In the genomic region with DNA sequence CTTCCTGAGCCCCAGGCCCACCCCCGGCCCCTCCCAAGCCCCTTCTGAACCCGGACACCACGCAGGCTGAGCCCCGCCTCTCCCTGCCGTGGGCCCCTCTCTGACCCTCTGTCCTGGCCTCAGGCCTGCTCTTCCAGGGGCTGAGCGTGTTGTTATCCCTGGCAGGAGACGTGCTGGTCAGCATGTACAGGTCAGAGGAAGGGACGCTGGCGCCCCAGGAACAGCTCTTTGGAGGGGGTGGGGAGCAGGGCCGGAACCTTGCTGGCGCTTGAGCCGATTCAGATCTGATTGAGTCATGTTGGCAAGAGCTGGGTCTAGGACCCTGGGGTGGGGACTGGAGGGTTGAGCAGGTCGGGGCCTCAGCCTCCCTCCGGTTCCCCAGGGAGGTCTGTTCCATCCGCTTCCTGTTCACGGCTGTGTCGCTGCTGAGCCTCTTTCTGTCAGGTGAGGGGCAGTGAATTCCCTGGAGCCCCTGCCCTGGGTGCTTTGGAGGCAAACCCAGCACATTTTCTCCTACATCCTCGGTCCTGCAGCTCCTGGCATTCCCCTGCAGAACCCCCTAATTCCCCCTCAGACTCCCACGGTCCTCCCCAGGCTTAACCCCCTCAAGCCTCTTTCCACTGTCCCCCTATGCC, we compare ENCODE assay signal across 8 cellular contexts. TPM values are rescaled to one million over a fixed set of nuclear protein-coding genes. Genes with fewer than 3 reads are reported as not detected.
DNase-seq lines count a peak whose midpoint lies in the region; ATAC-seq and TF ChIP-seq lines count a peak whose summit lies in the region.

No MANE protein-coding gene starts in this region.

- no peaks in the 10 kb centered on the region for H3K36me3 ChIP-seq in Caco-2 (ENCODE audit: control insufficient read depth, insufficient read depth, low read length)
- H3K36me3 ChIP-seq in heart right ventricle: peaks cover 0 to 12% (median 0%) of the 10 kb centered on the region in 9 donors
- H3K36me3 ChIP-seq in rectal smooth muscle tissue (ENCODE audit: control insufficient read depth, insufficient read depth, low read length): no peaks in the 10 kb centered on the region

- H3K36me3 Mint-ChIP-seq in Caco-2 (ENCODE audit: insufficient read depth, unreplicated experiment): peaks cover 85% of the 10 kb centered on the region
- H3K36me3 Mint-ChIP-seq in activated naive CD8-positive, alpha-beta T cell treated with anti-CD3 and anti-CD28 coated beads for 36 hours: peaks cover 11% of the 10 kb centered on the region

- DNase-seq in Caco-2 (peak; percentile 88 to 91), OCI-M2 (lab: John Stamatoyannopoulos, UW; ENCODE audit: unreplicated experiment) (peak; percentile 78), heart right ventricle (peak; percentile 43 to 68)
- peak; percentile 64 for DNase-seq in activated naive CD8-positive, alpha-beta T cell treated with anti-CD3 and anti-CD28 coated beads for 36 hours

- BruUV-seq in Caco-2 (replicated peaks; lab: Mats Ljungman, UMichigan): no TSS peak

- no peaks in the 10 kb centered on the region for H3K9me3 Mint-ChIP-seq in Caco-2 (ENCODE audit: unreplicated experiment)
- H3K9me3 Mint-ChIP-seq in activated naive CD8-positive, alpha-beta T cell treated with anti-CD3 and anti-CD28 coated beads for 36 hours: no peaks in the 10 kb centered on the region

- H3K4me3 ChIP-seq in Caco-2 (ENCODE audit: low read depth, low read length) (peak overlapping the region; percentile 66), heart right ventricle (peak overlapping the region; percentile 5 to 80 (median 60)), rectal smooth muscle tissue (ENCODE audit: low read length) (peak overlapping the region; percentile 64)

- H3K4me3 Mint-ChIP-seq in Caco-2 (ENCODE audit: unreplicated experiment): peak overlapping the region; percentile 98
- peak overlapping the region; percentile 84 for H3K4me3 Mint-ChIP-seq in activated naive CD8-positive, alpha-beta T cell treated with anti-CD3 and anti-CD28 coated beads for 36 hours

- no peaks in the 10 kb centered on the region for H3K27me3 Mint-ChIP-seq in Caco-2 (ENCODE audit: insufficient read depth, unreplicated experiment)
- peaks cover 11% of the 10 kb centered on the region for H3K27me3 Mint-ChIP-seq in activated naive CD8-positive, alpha-beta T cell treated with anti-CD3 and anti-CD28 coated beads for 36 hours

- no peak overlapping the region for H3K9ac ChIP-seq in rectal smooth muscle tissue (ENCODE audit: low read length)

- peaks cover 29% of the 10 kb centered on the region for H3K4me1 Mint-ChIP-seq in Caco-2 (ENCODE audit: low read depth, unreplicated experiment)
- peaks cover 45% of the 10 kb centered on the region for H3K4me1 Mint-ChIP-seq in activated naive CD8-positive, alpha-beta T cell treated with anti-CD3 and anti-CD28 coated beads for 36 hours

- H3K4me1 ChIP-seq in Caco-2: peaks cover 5% of the 10 kb centered on the region; the same call in 1 of the 2 replicates
- peaks cover 19 to 44% (median 36%) of the 10 kb centered on the region in 9 donors for H3K4me1 ChIP-seq in heart right ventricle
- peaks cover 2% of the 10 kb centered on the region for H3K4me1 ChIP-seq in rectal smooth muscle tissue (ENCODE audit: control insufficient read depth, insufficient read depth, low read length)

- ATAC-seq in HG03354 (IDR thresholded peaks at IDR 0.05; ENCODE audit: poor library complexity, severe bottlenecking, unreplicated experiment) (peak; percentile 21), heart right ventricle (peak in 7 of 8 donors; percentile 1 to 30 (median 18)), GM21529 (IDR thresholded peaks at IDR 0.05; ENCODE audit: unreplicated experiment) (no peak), HG03045 (IDR thresholded peaks at IDR 0.05; ENCODE audit: unreplicated experiment) (no peak)

- CTCF ChIA-PET in Caco-2 (lab: Charles Lee): interaction anchor here (0.6 to 5.4 kb wide), 20 partner anchors 15 to 377 kb away, joined by 3 to 46 read pairs (median 4); a partner anchor contains a TSS

- H3K27me3 ChIP-seq in Caco-2 (replicated peaks; ENCODE audit: control insufficient read depth, insufficient read depth, low read length) (no peaks in the 10 kb centered on the region), heart right ventricle (peaks cover 0 to 7% (median 0%) of the 10 kb centered on the region in 7 donors), rectal smooth muscle tissue (ENCODE audit: control insufficient read depth, insufficient read depth, low read length) (no peaks in the 10 kb centered on the region)

- H3K27ac ChIP-seq in heart right ventricle (peak overlapping the region; percentile 48 to 94 (median 81)), rectal smooth muscle tissue (ENCODE audit: low read depth, low read length) (peak overlapping the region; percentile 48)

- TF ChIP-seq CTCF in Caco-2 (IDR thresholded peaks at IDR 0.05; ENCODE audit: insufficient read depth in 1 of 2, low read depth in 1 of 2, low read length in 1 of 2, severe bottlenecking in 1 of 2, unreplicated experiment in 1 of 2) (peak; percentile 61 to 90), heart right ventricle (IDR thresholded peaks at IDR 0.05) (peak in 6 of 9 donors; percentile 19 to 40 (median 34))

- intact Hi-C loops in Caco-2 (cut with micrococcal nuclease; ENCODE audit: unreplicated experiment): loop anchor here (2.0 to 10.0 kb wide), 6 partner anchors 17 to 579 kb away; a partner anchor contains a TSS
- intact Hi-C loops in heart right ventricle (cut with DNase I): loop anchor here in 8 of 10 donors (2.0 to 10.0 kb wide), 6 partner anchors 45 to 125 kb away; a partner anchor contains a TSS

- H3K27ac Mint-ChIP-seq in Caco-2 (ENCODE audit: unreplicated experiment): peak overlapping the region; percentile 100
- peak overlapping the region; percentile 63 for H3K27ac Mint-ChIP-seq in activated naive CD8-positive, alpha-beta T cell treated with anti-CD3 and anti-CD28 coated beads for 36 hours

- H3K9me3 ChIP-seq in Caco-2 (no peaks in the 10 kb centered on the region), heart right ventricle (no peaks in the 10 kb centered on the region)

- 2 to 6% methylated on average over 19 of the region's 19 CpGs for WGBS in heart right ventricle, 2 donors

- POLR2A ChIA-PET in Caco-2 (lab: Charles Lee): interaction anchor here (0.5 to 2.8 kb wide), 8 partner anchors 16 to 337 kb away, joined by 3 to 37 read pairs (median 6); a partner anchor contains a TSS

RNA-seq across cellular contexts. Expression of a gene that starts 1.9 kb away (rescaled TPM):
- total RNA-seq in Caco-2 (2022): 5.4 and 6.1 TPM in 2 replicates
- total RNA-seq in activated naive CD8-positive, alpha-beta T cell treated with anti-CD3 and anti-CD28 coated beads for 36 hours: 1 to 10 TPM; 7.8 to 8.0 TPM
- 10 to 100 TPM in 1 of 10 donors, 1 to 10 TPM in 9; 2.7 to 11.7 (median 4.1) TPM for total RNA-seq in heart right ventricle
- 1 to 10 TPM; 4.4 to 8.7 TPM for polyA plus RNA-seq in heart right ventricle

RNA-seq across cellular contexts. Expression of a gene that starts 47.2 kb away (rescaled TPM):
- total RNA-seq in Caco-2 (2022): 815 and 833 TPM in 2 replicates
- total RNA-seq in activated naive CD8-positive, alpha-beta T cell treated with anti-CD3 and anti-CD28 coated beads for 36 hours: 100 to 1,000 TPM; 290 to 304 TPM
- 10 to 100 TPM; 25.8 to 83.2 (median 53.7) TPM for total RNA-seq in heart right ventricle
- polyA plus RNA-seq in heart right ventricle: 100 to 1,000 TPM in 1 of 2 donors, 10 to 100 TPM in 1; 49.5 to 114 TPM

RNA-seq across cellular contexts. Expression of a gene that starts 47.2 kb away (rescaled TPM):
- total RNA-seq in Caco-2 (2022) (146 and 147 TPM in 2 replicates), heart right ventricle (10 to 100 TPM; 44.6 to 63.0 (median 52.2) TPM)
- 100 to 1,000 TPM; 161 to 169 TPM for total RNA-seq in activated naive CD8-positive, alpha-beta T cell treated with anti-CD3 and anti-CD28 coated beads for 36 hours
- 1 to 10 TPM; 6.0 to 10.0 TPM for polyA plus RNA-seq in heart right ventricle

Comparison
In these comparisons a context has a peak if more than half of its experiments do, and no peak if none do; other contexts are left out.
1. ATAC-seq: peak in HG03354 (single experiment) and heart right ventricle (7 of 8); none in GM21529 (single experiment) and HG03045 (single experiment).
2. Peak in every context shown above with its lines, with median percentiles within 50 percentile points of each other: DNase-seq and H3K4me3 ChIP-seq.